17 cellular contexts compared by ENCODE assay signal in the genomic region with DNA sequence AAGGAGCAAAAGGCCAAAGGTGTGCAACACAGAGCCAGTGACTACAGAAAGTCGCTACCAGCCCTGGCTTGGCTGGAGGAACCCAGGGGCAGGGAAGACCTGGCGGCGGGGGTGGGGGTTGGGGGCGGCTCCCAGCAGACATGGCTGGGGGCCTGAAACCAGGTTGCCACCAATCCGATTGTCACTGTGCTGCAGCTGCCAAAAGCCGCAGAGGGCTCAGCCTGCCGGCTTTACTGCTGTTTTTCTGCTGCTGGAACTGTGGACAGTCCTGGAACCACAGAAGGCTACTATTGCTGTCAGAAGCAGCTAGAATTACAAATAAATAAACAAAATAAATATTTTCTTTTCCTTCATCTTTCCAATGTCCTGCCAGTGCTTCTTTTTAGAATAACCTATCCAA.
"Had no signal": no experiment of that assay in that cellular context is flagged by ENCODE, and none has a peak within 500 bp of the region (broad histone marks: within the 10 kb centered on the region; RNA-seq: fewer than 3 reads in every experiment).

No MANE protein-coding gene starts in this region.

- H3K27ac Mint-ChIP-seq: activated naive CD8-positive, alpha-beta T cell treated with anti-CD3 and anti-CD28 coated beads, Interleukin-2, amount 10 ng/mL, durations not matched to agents 7 days and 5 days; nephron; progenitor cell of endocrine pancreas; stimulated activated naive CD8-positive, alpha-beta T cell treated with anti-CD3 and anti-CD28 coated beads, Interleukin-15, Interleukin-2, amounts not matched to agents 100 ng/mL and 50 ng/mL, for 24 hours had no signal

- H3K4me1 ChIP-seq: suprapubic skin, upper lobe of left lung had no signal

- H3K4me1 Mint-ChIP-seq: activated naive CD8-positive, alpha-beta T cell treated with anti-CD3 and anti-CD28 coated beads, Interleukin-2, amount 10 ng/mL, durations not matched to agents 7 days and 5 days; nephron had no signal

- H3K27ac ChIP-seq: suprapubic skin, upper lobe of left lung had no signal

- H3K27me3 ChIP-seq: suprapubic skin, upper lobe of left lung had no signal

- H3K9me3 Mint-ChIP-seq: activated naive CD8-positive, alpha-beta T cell treated with anti-CD3 and anti-CD28 coated beads, Interleukin-2, amount 10 ng/mL, durations not matched to agents 7 days and 5 days; stimulated activated naive CD8-positive, alpha-beta T cell treated with anti-CD3 and anti-CD28 coated beads, Interleukin-15, Interleukin-2, amounts not matched to agents 100 ng/mL and 50 ng/mL, for 24 hours had no signal

- DNase-seq: activated naive CD4-positive, alpha-beta T cell; activated naive CD8-positive, alpha-beta T cell treated with anti-CD3 and anti-CD28 coated beads, Interleukin-2, amount 10 ng/mL, durations not matched to agents 7 days and 5 days; aorta; dorsolateral prefrontal cortex; erythroblast; glutamatergic neuron; left ventricle myocardium superior; mesendoderm; nucleus accumbens; T-helper 1 cell; T1000 had no signal

- H3K36me3 Mint-ChIP-seq: activated naive CD8-positive, alpha-beta T cell treated with anti-CD3 and anti-CD28 coated beads, Interleukin-2, amount 10 ng/mL, durations not matched to agents 7 days and 5 days had no signal

- H3K27me3 Mint-ChIP-seq: progenitor cell of endocrine pancreas had no signal

- H3K4me3 Mint-ChIP-seq: activated naive CD8-positive, alpha-beta T cell treated with anti-CD3 and anti-CD28 coated beads, Interleukin-2, amount 10 ng/mL, durations not matched to agents 7 days and 5 days; nephron; stimulated activated naive CD8-positive, alpha-beta T cell treated with anti-CD3 and anti-CD28 coated beads, Interleukin-15, Interleukin-2, amounts not matched to agents 100 ng/mL and 50 ng/mL, for 24 hours had no signal

- H3K36me3 ChIP-seq: suprapubic skin, upper lobe of left lung had no signal

- ATAC-seq: activated CD4-positive, CD25-positive, alpha-beta regulatory T cell treated with anti-CD3 and anti-CD28 coated beads, Interleukin-2, amount 50 U/mL, for 24 hours; left ventricle myocardium superior had no signal

- H3K4me3 ChIP-seq: suprapubic skin, upper lobe of left lung had no signal

- H3K9me3 ChIP-seq: suprapubic skin, upper lobe of left lung had no signal
